ENCODE assay signal across 11 cellular contexts in the genomic region with DNA sequence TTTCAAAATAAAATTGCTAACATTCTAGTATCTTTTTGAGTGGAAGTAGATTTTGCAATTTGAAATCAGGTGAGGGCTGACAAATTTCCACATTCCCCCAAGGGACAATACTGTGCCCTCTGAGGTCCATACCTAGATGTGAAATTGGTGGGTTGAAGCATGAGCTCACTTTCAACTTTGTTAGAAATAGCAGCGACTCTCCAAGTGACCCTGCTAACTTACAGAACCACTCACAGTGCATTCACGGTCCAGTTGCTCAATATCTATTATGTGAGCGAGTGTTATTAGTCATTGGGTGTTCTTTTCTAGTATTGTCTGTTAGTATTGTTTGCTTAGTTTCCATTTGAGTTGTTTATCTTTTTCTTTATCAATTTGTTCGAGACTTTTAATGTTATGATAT.
DNase-seq lines count a peak whose midpoint lies in the region; ATAC-seq lines count a peak whose summit lies in the region.
"Had no signal": no experiment of that assay in that cellular context is flagged by ENCODE, and none has a peak within 500 bp of the region (broad histone marks: within the 10 kb centered on the region; RNA-seq: fewer than 3 reads in every experiment).

No MANE protein-coding gene starts in this region.

- DNase-seq in fibroblast of peridontal ligament (ENCODE audit: extremely low read depth) (peak; percentile 12), globus pallidus (ENCODE audit: low spot score) (no peak), 8988T (no peak), foreskin melanocyte (no peak)
- no peak for DNase-seq in activated CD4-positive, alpha-beta T cell treated with anti-CD3 and anti-CD28 coated beads for 4 hours
- DNase-seq: Caco-2, NCI-H446, substantia nigra had no signal

- ATAC-seq in GM18519 (IDR thresholded peaks at IDR 0.05; ENCODE audit: low FRiP score, unreplicated experiment), result peak; percentile 89
- ATAC-seq in GM21619 (IDR thresholded peaks at IDR 0.05; ENCODE audit: unreplicated experiment), result peak; percentile 71
- ATAC-seq in HG03196 (IDR thresholded peaks at IDR 0.05; ENCODE audit: unreplicated experiment), result peak; percentile 92
